In the genomic region with DNA sequence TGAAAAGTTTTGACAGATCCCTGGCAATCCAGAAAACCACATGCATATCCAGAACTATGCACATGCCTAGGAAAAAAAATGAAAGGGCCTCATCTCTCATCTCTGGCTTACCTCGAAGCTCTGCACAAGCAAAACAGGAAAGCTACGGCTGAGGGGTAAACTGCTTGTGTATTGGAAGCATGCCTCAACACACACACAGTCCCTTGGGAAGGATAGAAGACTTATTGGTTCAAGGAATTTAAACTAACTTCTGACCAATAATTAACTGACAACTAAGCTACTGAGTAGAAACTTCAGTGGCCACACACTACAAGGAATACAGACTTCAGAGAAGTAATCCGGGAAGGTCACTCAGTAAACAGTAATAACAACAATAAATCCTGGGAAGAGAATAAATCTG, we compare ENCODE assay signal across 8 cellular contexts.
"Had no signal": no experiment of that assay in that cellular context is flagged by ENCODE, and none has a peak within 500 bp of the region (broad histone marks: within the 10 kb centered on the region; RNA-seq: fewer than 3 reads in every experiment).

No MANE protein-coding gene starts in this region.

- FAIRE-seq: G401.6, GM12878, GM12891, GM12892, GM18507, GM19239 had no signal

- H3K4me3 ChIP-seq: GM12878 had no signal

- DNase-seq: GDM1, GF-D8 had no signal
